ENCODE assay signal across 1 cellular context in the genomic region with DNA sequence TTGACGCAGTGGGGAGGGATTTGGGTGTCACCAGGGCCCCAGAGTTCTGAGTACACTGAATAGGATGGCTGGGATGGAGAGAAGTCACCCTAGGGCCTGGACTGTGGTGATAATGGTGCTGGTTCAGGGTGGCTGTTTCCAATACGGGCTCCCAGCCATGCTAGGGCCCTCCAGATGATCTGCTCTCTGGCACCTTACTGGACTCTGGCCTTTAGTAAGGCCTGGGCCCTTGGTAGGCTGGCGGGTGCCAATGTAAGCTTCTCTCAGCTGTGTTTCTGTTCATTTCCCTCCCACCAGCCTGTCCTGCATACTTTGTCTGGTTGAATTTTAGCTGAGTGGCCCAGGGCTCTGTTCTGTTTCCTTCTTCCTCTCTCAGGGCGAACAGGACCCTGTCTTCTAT.
TF ChIP-seq lines count a peak whose summit lies in the region.

No MANE protein-coding gene starts in this region.

TF ChIP-seq in IMR-90, 13 proteins besides CTCF, POLR2A, EP300 and RAD21:
- TF ChIP-seq, protein P1, sequence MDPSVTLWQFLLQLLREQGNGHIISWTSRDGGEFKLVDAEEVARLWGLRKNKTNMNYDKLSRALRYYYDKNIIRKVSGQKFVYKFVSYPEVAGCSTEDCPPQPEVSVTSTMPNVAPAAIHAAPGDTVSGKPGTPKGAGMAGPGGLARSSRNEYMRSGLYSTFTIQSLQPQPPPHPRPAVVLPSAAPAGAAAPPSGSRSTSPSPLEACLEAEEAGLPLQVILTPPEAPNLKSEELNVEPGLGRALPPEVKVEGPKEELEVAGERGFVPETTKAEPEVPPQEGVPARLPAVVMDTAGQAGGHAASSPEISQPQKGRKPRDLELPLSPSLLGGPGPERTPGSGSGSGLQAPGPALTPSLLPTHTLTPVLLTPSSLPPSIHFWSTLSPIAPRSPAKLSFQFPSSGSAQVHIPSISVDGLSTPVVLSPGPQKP (IDR thresholded peaks at IDR 0.05; ENCODE audit: borderline replicate concordance, low read depth, low read length) = no peak
- TF ChIP-seq SMC3 (IDR thresholded peaks at IDR 0.05; ENCODE audit: low read depth, low read length) = no peak
- no peak for TF ChIP-seq FOS (IDR thresholded peaks at IDR 0.05; ENCODE audit: low read depth, low read length)
- TF ChIP-seq CEBPB (IDR thresholded peaks at IDR 0.05; ENCODE audit: low read depth, low read length) = no peak
- TF ChIP-seq MAFK (IDR thresholded peaks at IDR 0.05; ENCODE audit: low read depth, low read length) = no peak
- no peak for TF ChIP-seq MAZ (IDR thresholded peaks at IDR 0.05; ENCODE audit: borderline replicate concordance, low read depth, low read length)
- TF ChIP-seq BHLHE40 (IDR thresholded peaks at IDR 0.05; ENCODE audit: low read depth, low read length) = no peak
- no peak for TF ChIP-seq MXI1 (IDR thresholded peaks at IDR 0.05; ENCODE audit: borderline replicate concordance, low read depth, low read length)
- no peak for TF ChIP-seq CHD1 (IDR thresholded peaks at IDR 0.05; ENCODE audit: low read depth, low read length)
- no peak for TF ChIP-seq RCOR1 (IDR thresholded peaks at IDR 0.05; ENCODE audit: insufficient replicate concordance, low read length)
- TF ChIP-seq, protein P2, sequence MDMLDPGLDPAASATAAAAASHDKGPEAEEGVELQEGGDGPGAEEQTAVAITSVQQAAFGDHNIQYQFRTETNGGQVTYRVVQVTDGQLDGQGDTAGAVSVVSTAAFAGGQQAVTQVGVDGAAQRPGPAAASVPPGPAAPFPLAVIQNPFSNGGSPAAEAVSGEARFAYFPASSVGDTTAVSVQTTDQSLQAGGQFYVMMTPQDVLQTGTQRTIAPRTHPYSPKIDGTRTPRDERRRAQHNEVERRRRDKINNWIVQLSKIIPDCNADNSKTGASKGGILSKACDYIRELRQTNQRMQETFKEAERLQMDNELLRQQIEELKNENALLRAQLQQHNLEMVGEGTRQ (IDR thresholded peaks at IDR 0.05; ENCODE audit: low read depth, low read length) = no peak
- no peak for TF ChIP-seq RFX5 (IDR thresholded peaks at IDR 0.05; ENCODE audit: low read depth, low read length)
- TF ChIP-seq NFE2L2 (IDR thresholded peaks at IDR 0.05; ENCODE audit: low read depth, low read length) = no peak
TF ChIP-seq in IMR-90: peak in this region for 0.
